ENCODE assay signal across 27 cellular contexts in genomic region chr10:35226507-35226906, GRCh38.
"Had no signal": no experiment of that assay in that cellular context is flagged by ENCODE, and none has a peak within 500 bp of the region (broad histone marks: within the 10 kb centered on the region; RNA-seq: fewer than 3 reads in every experiment).

No MANE protein-coding gene starts in this region.

- DNase-seq: activated CD4-positive, alpha-beta T cell treated with anti-CD3 and anti-CD28 coated beads for 4 hours; activated CD4-positive, alpha-beta T cell treated with anti-CD3 and anti-CD28 coated beads, Interleukin-2, amount 50 U/mL, for 48 hours; activated CD4-positive, CD25-positive, alpha-beta regulatory T cell; activated CD8-positive, alpha-beta memory T cell treated with anti-CD3 and anti-CD28 coated beads for 24 hours; activated naive CD4-positive, alpha-beta T cell treated with Interleukin-2 at 50 U/mL for 16 hours; anterior cingulate cortex; foreskin keratinocyte; heart left ventricle; hypothalamus; immature natural killer cell; kidney; naive B cell; nephron progenitor cell; nucleus accumbens; pancreas; retina; stimulated activated CD4-positive, alpha-beta T cell treated with anti-CD3 and anti-CD28 coated beads, Interleukin-12 subunit alpha, Interleukin-12 subunit beta, amount 100 ng/mL, for 4 hours; stimulated activated CD4-positive, alpha-beta T cell treated with anti-CD3 and anti-CD28 coated beads, Interleukin-4, amount 100 ng/mL, for 24 hours; stimulated activated naive CD8-positive, alpha-beta T cell treated with anti-CD3 and anti-CD28 coated beads, Interleukin-15, amount 100 ng/mL, for 72 hours; substantia nigra; upper lobe of left lung had no signal

- H3K4me1 ChIP-seq: esophagus muscularis mucosa, foreskin keratinocyte, pancreas, prostate gland, upper lobe of left lung, vagina had no signal

- H3K36me3 ChIP-seq: esophagus muscularis mucosa, heart left ventricle, pancreas, prostate gland, upper lobe of left lung, vagina had no signal

- H3K27ac ChIP-seq: esophagus muscularis mucosa, foreskin keratinocyte, pancreas, prostate gland, skin epidermis, upper lobe of left lung, vagina had no signal

- ATAC-seq: foreskin keratinocyte; heart left ventricle; pancreas; sciatic nerve; stimulated activated memory B cell treated with anti-CD40 and anti-IgM and Interleukin-4, amounts not matched to agents 10 μg/mL and 1 μg/mL and 100 μg/mL, for 72 hours; stimulated activated naive CD8-positive, alpha-beta T cell treated with anti-CD3 and anti-CD28 coated beads, Interleukin-15, amount 100 ng/mL, for 72 hours had no signal

- H3K27me3 ChIP-seq: esophagus muscularis mucosa, foreskin keratinocyte, heart left ventricle, pancreas, upper lobe of left lung, vagina had no signal

- H3K9me3 ChIP-seq: esophagus muscularis mucosa, heart left ventricle, pancreas, prostate gland, upper lobe of left lung, vagina had no signal

- H3K4me3 ChIP-seq: esophagus muscularis mucosa, heart left ventricle, pancreas, prostate gland, skin epidermis, upper lobe of left lung, vagina had no signal
